ENCODE assay signal across 10 cellular contexts in the genomic region with DNA sequence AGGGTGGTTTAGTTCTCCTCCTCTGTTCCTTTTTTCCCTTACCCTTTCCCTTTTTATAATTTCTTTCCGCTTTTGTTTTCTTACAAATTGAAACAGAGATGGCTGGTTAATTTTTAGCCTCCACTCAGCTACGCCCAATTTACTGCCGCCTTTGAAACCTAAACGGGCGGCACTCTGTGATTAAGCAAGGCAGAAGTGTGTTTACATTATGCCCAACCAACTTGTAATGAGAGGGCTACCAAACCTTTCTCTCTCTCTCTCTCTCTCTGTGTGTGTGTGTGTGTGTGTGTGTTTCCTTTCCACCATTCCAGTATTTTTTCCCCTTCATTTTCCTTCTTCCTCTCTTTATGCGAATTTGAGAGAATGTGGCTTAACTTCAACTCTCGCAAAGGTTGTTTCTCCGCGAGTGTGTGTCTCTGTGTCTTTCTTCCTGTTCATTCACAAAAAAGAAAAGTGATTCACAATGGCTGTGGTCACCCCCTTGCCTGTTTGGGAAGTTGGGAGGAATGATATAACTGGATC. TPM values are rescaled to one million over a fixed set of nuclear protein-coding genes. Genes with fewer than 3 reads are reported as not detected.
DNase-seq lines count a peak whose midpoint lies in the region; ATAC-seq and TF ChIP-seq lines count a peak whose summit lies in the region.
"Had no signal": no experiment of that assay in that cellular context is flagged by ENCODE, and none has a peak within 500 bp of the region (broad histone marks: within the 10 kb centered on the region; RNA-seq: fewer than 3 reads in every experiment).

No MANE protein-coding gene starts in this region.

- H3K27ac ChIP-seq in HEK293 (ENCODE audit: extremely low read depth, low read depth, low read length) (no peak overlapping the region; the same call in 1 of the 2 replicates), Panc1 (ENCODE audit: low read length) (peak overlapping the region; percentile 99), smooth muscle cell (ENCODE audit: low read depth) (no peak overlapping the region)

- H3K4me3 Mint-ChIP-seq in activated CD4-positive, alpha-beta T cell treated with anti-CD3 and anti-CD28 coated beads, Interleukin-2, amount 10 ng/mL, durations not matched to agents 7 days and 5 days, result no peak overlapping the region
- H3K4me3 Mint-ChIP-seq: activated naive CD4-positive, alpha-beta T cell treated with anti-CD3 and anti-CD28 coated beads, Interleukin-2, amount 50 U/mL, for 24 hours had no signal

- no peaks in the 10 kb centered on the region for H3K36me3 Mint-ChIP-seq in activated CD4-positive, alpha-beta T cell treated with anti-CD3 and anti-CD28 coated beads, Interleukin-2, amount 10 ng/mL, durations not matched to agents 7 days and 5 days (ENCODE audit: low read depth)

- H3K36me3 ChIP-seq in HEK293 (ENCODE audit: control insufficient read depth in 2 of 2, insufficient read depth in 1 of 2, low read length in 2 of 2) (no peaks in the 10 kb centered on the region), Panc1 (ENCODE audit: control insufficient read depth, insufficient read depth, low read length) (no peaks in the 10 kb centered on the region), smooth muscle cell (ENCODE audit: low read depth) (no peaks in the 10 kb centered on the region)

- no peak overlapping the region for H3K9ac ChIP-seq in smooth muscle cell (ENCODE audit: low read depth)

- no TSS peak for BruUV-seq in Panc1 (replicated peaks; lab: Mats Ljungman, UMichigan)

- H3K9me3 Mint-ChIP-seq in activated CD4-positive, alpha-beta T cell treated with anti-CD3 and anti-CD28 coated beads, Interleukin-2, amount 10 ng/mL, durations not matched to agents 7 days and 5 days, result no peaks in the 10 kb centered on the region
- H3K9me3 Mint-ChIP-seq: activated naive CD4-positive, alpha-beta T cell treated with anti-CD3 and anti-CD28 coated beads, Interleukin-2, amount 50 U/mL, for 24 hours had no signal

- peaks cover 24% of the 10 kb centered on the region for H3K4me1 Mint-ChIP-seq in activated CD4-positive, alpha-beta T cell treated with anti-CD3 and anti-CD28 coated beads, Interleukin-2, amount 10 ng/mL, durations not matched to agents 7 days and 5 days

- H3K4me2 ChIP-seq in smooth muscle cell, result no peak overlapping the region

- H3K4me1 ChIP-seq in HEK293 (ENCODE audit: control insufficient read depth, insufficient read depth, low read length) (peaks cover 16% of the 10 kb centered on the region), Panc1 (ENCODE audit: control insufficient read depth, insufficient read depth, low read length) (peaks cover 46% of the 10 kb centered on the region), smooth muscle cell (ENCODE audit: low read depth) (peaks cover 15% of the 10 kb centered on the region)

- peaks cover 40% of the 10 kb centered on the region for H4K20me1 ChIP-seq in smooth muscle cell (ENCODE audit: low read depth)

- 62% methylated on average over 9 of the region's 9 CpGs for WGBS in smooth muscle cell (ENCODE audit: low lambda C conversion rate)

- H3K27ac Mint-ChIP-seq in activated CD4-positive, alpha-beta T cell treated with anti-CD3 and anti-CD28 coated beads, Interleukin-2, amount 10 ng/mL, durations not matched to agents 7 days and 5 days, result no peak overlapping the region
- H3K27ac Mint-ChIP-seq: activated naive CD4-positive, alpha-beta T cell treated with anti-CD3 and anti-CD28 coated beads, Interleukin-2, amount 50 U/mL, for 24 hours had no signal

- no peaks in the 10 kb centered on the region for H3K9me3 ChIP-seq in HEK293 (ENCODE audit: control insufficient read depth, insufficient read depth, low read depth, low read length)
- H3K9me3 ChIP-seq in Panc1 (ENCODE audit: control insufficient read depth, insufficient read depth, low read depth, low read length), result no peaks in the 10 kb centered on the region
- no peaks in the 10 kb centered on the region for H3K9me3 ChIP-seq in smooth muscle cell (replicated peaks; ENCODE audit: low read depth)

- H3F3A ChIP-seq in smooth muscle cell (ENCODE audit: low read depth), result no peaks in the 10 kb centered on the region

- POLR2A ChIA-PET in HEK293 (lab: Yijun Ruan, JAX), result no interaction called here
- POLR2A ChIA-PET in Panc1 (lab: Charles Lee), result no interaction called here
- POLR2A ChIA-PET in activated CD4-positive, alpha-beta T cell treated with anti-CD3 and anti-CD28 coated beads, Interleukin-2, amount 10 ng/mL, durations not matched to agents 7 days and 5 days (lab: Charles Lee), result no interaction called here

- DNase-seq in Panc1 (ENCODE audit: low read depth, low spot score) (no peak), fibroblast of mammary gland (ENCODE audit: low read depth) (peak; percentile 63), smooth muscle cell (lab: John Stamatoyannopoulos, UW; ENCODE audit: unreplicated experiment) (no peak), germinal center (ENCODE audit: low spot score) (no peak)
- DNase-seq in stimulated activated naive CD8-positive, alpha-beta T cell treated with anti-CD3 and anti-CD28 coated beads, Interleukin-15, Interleukin-2, amounts not matched to agents 100 U/mL and 50 U/mL, for 24 hours, result no peak
- no peak for DNase-seq in activated CD4-positive, alpha-beta T cell treated with anti-CD3 and anti-CD28 coated beads, Interleukin-2, amount 10 ng/mL, durations not matched to agents 7 days and 5 days
- DNase-seq: NCI-H1048 had no signal

- H3K79me2 ChIP-seq in smooth muscle cell (ENCODE audit: low read depth), result no peaks in the 10 kb centered on the region

- H3K27me3 Mint-ChIP-seq in activated CD4-positive, alpha-beta T cell treated with anti-CD3 and anti-CD28 coated beads, Interleukin-2, amount 10 ng/mL, durations not matched to agents 7 days and 5 days, result peaks cover 32% of the 10 kb centered on the region

- in situ Hi-C loops in Panc1 (cut with HindIII; ENCODE audit: low pct_unique_long_range_greater_than_20kb, low sequenced_read_pairs), result no loop called here

- CTCF ChIA-PET in HEK293 (lab: Yijun Ruan, JAX) (interaction anchor here (0.6 to 8.6 kb wide), 2 partner anchors 31 to 781 kb away, joined by 4 to 247 read pairs; no protein-coding TSS in a partner anchor), Panc1 (lab: Charles Lee) (interaction anchor here (0.6 to 1.0 kb wide), 2 partner anchors 27 to 35 kb away, joined by 3 to 6 read pairs; no protein-coding TSS in a partner anchor)
- CTCF ChIA-PET in activated CD4-positive, alpha-beta T cell treated with anti-CD3 and anti-CD28 coated beads, Interleukin-2, amount 10 ng/mL, durations not matched to agents 7 days and 5 days (lab: Charles Lee), result no interaction called here

- H2AFZ ChIP-seq in smooth muscle cell (ENCODE audit: low read depth), result no peak overlapping the region

- no peak for TF ChIP-seq CTCF in HEK293 (tag by site-specific recombination; IDR thresholded peaks at IDR 0.05)
- no peak for TF ChIP-seq CTCF in Panc1 (IDR thresholded peaks at IDR 0.05)
- no peak for TF ChIP-seq CTCF in fibroblast of mammary gland (conservative IDR thresholded peaks at IDR 0.05; ENCODE audit: control insufficient read depth, insufficient read depth, low read depth, low read length)
- no peak for TF ChIP-seq CTCF in smooth muscle cell (IDR thresholded peaks at IDR 0.05; ENCODE audit: borderline replicate concordance, insufficient read depth, poor library complexity, severe bottlenecking)

- ATAC-seq in Panc1 (no peak), HG03354 (IDR thresholded peaks at IDR 0.05; ENCODE audit: poor library complexity, severe bottlenecking, unreplicated experiment) (no peak)
- ATAC-seq in stimulated activated naive CD8-positive, alpha-beta T cell treated with anti-CD3 and anti-CD28 coated beads, Interleukin-15, Interleukin-2, amounts not matched to agents 100 U/mL and 50 U/mL, for 24 hours, result no peak

- H3K4me3 ChIP-seq in HEK293 (ENCODE audit: low read depth, low read length) (no peak overlapping the region), Panc1 (ENCODE audit: low read depth in 2 of 2, low read length in 2 of 2) (peak overlapping the region; percentile 53 to 81), fibroblast of mammary gland (ENCODE audit: control insufficient read depth, low read depth, low read length) (peak overlapping the region; percentile 53), smooth muscle cell (peak overlapping the region; percentile 23)

- intact Hi-C loops in Panc1 (cut with micrococcal nuclease; ENCODE audit: unreplicated experiment), result no loop called here

- H3K27me3 ChIP-seq in Panc1 (ENCODE audit: control insufficient read depth, insufficient read depth, low read length) (no peaks in the 10 kb centered on the region), smooth muscle cell (ENCODE audit: low read depth) (peaks cover 91% of the 10 kb centered on the region)

TF ChIP-seq in HEK293, 187 proteins besides CTCF, POLR2A, EP300 and RAD21 (continues in another document):
- TF ChIP-seq ZNF548 (tag by site-specific recombination; IDR thresholded peaks at IDR 0.05), result no peak
- no peak for TF ChIP-seq GLIS2 (tag by site-specific recombination; IDR thresholded peaks at IDR 0.05)
- TF ChIP-seq, protein P1, sequence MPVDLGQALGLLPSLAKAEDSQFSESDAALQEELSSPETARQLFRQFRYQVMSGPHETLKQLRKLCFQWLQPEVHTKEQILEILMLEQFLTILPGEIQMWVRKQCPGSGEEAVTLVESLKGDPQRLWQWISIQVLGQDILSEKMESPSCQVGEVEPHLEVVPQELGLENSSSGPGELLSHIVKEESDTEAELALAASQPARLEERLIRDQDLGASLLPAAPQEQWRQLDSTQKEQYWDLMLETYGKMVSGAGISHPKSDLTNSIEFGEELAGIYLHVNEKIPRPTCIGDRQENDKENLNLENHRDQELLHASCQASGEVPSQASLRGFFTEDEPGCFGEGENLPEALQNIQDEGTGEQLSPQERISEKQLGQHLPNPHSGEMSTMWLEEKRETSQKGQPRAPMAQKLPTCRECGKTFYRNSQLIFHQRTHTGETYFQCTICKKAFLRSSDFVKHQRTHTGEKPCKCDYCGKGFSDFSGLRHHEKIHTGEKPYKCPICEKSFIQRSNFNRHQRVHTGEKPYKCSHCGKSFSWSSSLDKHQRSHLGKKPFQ (tag by site-specific recombination; IDR thresholded peaks at IDR 0.05), result peak; percentile 68
- TF ChIP-seq ZNF621 (tag by site-specific recombination; IDR thresholded peaks at IDR 0.05), result no peak
- TF ChIP-seq ZBTB7A (tag by site-specific recombination; IDR thresholded peaks at IDR 0.05; ENCODE audit: low read depth), result no peak
- no peak for TF ChIP-seq ZNF184 (tag by site-specific recombination; IDR thresholded peaks at IDR 0.05)
- peak; percentile 89 for TF ChIP-seq ZNF843 (tag by site-specific recombination; IDR thresholded peaks at IDR 0.05)

RNA-seq across cellular contexts. Expression of gene NFIX, which starts 31.3 kb away (rescaled TPM):
- total RNA-seq in Panc1 (2021; ENCODE audit: unreplicated experiment) (144 TPM), smooth muscle cell (2.3 TPM in 2 replicates)
- polyA plus RNA-seq in Panc1 (2012; ENCODE audit: insufficient read length), result 107 TPM
- polyA plus RNA-seq in smooth muscle cell, result 1.8 and 1.9 TPM in 2 replicates
- total RNA-seq in activated CD4-positive, alpha-beta T cell treated with anti-CD3 and anti-CD28 coated beads, Interleukin-2, amount 10 ng/mL, durations not matched to agents 7 days and 5 days, result 1 to 10 TPM; 1.2 to 1.5 TPM

RNA-seq across cellular contexts. Expression of gene DAND5, which starts 57.2 kb away (rescaled TPM):
- total RNA-seq in Panc1 (2021; ENCODE audit: unreplicated experiment) (0.54 TPM), smooth muscle cell (not detected in 2 replicates)
- polyA plus RNA-seq in Panc1 (2012; ENCODE audit: insufficient read length), result 1.5 TPM
- polyA plus RNA-seq in smooth muscle cell, result 0.18 TPM in 1 of 2 replicates, not detected in the other
- total RNA-seq in activated CD4-positive, alpha-beta T cell treated with anti-CD3 and anti-CD28 coated beads, Interleukin-2, amount 10 ng/mL, durations not matched to agents 7 days and 5 days, result under 1 TPM; 0.15 to 0.20 TPM

Comparison
In these comparisons a context has a peak if more than half of its experiments do, and no peak if none do; other contexts are left out.
1. RNA of gene NFIX, which starts 31.3 kb away (total RNA-seq): 144 TPM in Panc1 (single experiment); 2.3 TPM in smooth muscle cell and 1.2 to 1.5 TPM in activated CD4-positive, alpha-beta T cell treated with anti-CD3 and anti-CD28 coated beads, Interleukin-2, amount 10 ng/mL, durations not matched to agents 7 days and 5 days; every median in the first group is over 10 times any median in the second.